In the genomic region with DNA sequence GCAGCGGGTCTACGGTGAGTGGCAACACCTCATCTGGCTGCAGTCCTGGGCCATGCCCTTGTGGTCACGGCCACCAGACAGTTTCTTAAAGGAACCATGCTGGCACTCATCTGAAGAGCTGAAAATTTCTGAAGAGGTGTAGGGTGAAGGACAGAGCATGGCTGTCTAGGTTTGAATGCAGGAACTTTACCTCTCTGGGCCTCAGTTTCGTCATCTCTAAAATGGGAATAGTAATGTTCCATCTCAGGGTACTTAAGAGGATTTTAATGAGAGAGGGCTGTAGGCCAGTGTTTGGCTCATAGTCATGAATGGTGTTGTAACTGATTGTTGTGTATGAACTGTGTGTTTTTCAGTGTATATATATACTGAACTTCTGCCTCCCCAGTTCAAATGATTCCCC, we compare ENCODE assay signal across 3 cellular contexts.
TF ChIP-seq lines count a peak whose summit lies in the region.

No MANE protein-coding gene starts in this region.

TF ChIP-seq in HepG2, 621 proteins besides CTCF, POLR2A, EP300 and RAD21:
- TF ChIP-seq ZBTB39 (CRISPR knock-in tag; IDR thresholded peaks at IDR 0.05) (no peak), ZNF629 (CRISPR knock-in tag; conservative IDR thresholded peaks at IDR 0.05) (peak; percentile 81), ZNF253 (CRISPR knock-in tag; IDR thresholded peaks at IDR 0.05; ENCODE audit: borderline replicate concordance) (no peak), ZMYM3 (CRISPR knock-in tag; IDR thresholded peaks at IDR 0.05) (peak; percentile 61; the same call in 1 of the 2 replicates)

TF ChIP-seq in GM23338, 12 proteins besides CTCF, POLR2A, EP300 and RAD21 (continues in another document):
- no peak for TF ChIP-seq CREB1 (CRISPR knock-in tag; IDR thresholded peaks at IDR 0.05; ENCODE audit: low read depth)
- TF ChIP-seq POLR2AphosphoS5 (IDR thresholded peaks at IDR 0.05; ENCODE audit: low read depth), result no peak
- no peak for TF ChIP-seq ZNF331 (CRISPR knock-in tag; IDR thresholded peaks at IDR 0.05; ENCODE audit: low read depth)
- TF ChIP-seq NANOG (IDR thresholded peaks at IDR 0.05; ENCODE audit: borderline replicate concordance), result no peak
- no peak for TF ChIP-seq EZH2phosphoT487 (IDR thresholded peaks at IDR 0.05; ENCODE audit: unreplicated experiment)
- TF ChIP-seq, protein P1, sequence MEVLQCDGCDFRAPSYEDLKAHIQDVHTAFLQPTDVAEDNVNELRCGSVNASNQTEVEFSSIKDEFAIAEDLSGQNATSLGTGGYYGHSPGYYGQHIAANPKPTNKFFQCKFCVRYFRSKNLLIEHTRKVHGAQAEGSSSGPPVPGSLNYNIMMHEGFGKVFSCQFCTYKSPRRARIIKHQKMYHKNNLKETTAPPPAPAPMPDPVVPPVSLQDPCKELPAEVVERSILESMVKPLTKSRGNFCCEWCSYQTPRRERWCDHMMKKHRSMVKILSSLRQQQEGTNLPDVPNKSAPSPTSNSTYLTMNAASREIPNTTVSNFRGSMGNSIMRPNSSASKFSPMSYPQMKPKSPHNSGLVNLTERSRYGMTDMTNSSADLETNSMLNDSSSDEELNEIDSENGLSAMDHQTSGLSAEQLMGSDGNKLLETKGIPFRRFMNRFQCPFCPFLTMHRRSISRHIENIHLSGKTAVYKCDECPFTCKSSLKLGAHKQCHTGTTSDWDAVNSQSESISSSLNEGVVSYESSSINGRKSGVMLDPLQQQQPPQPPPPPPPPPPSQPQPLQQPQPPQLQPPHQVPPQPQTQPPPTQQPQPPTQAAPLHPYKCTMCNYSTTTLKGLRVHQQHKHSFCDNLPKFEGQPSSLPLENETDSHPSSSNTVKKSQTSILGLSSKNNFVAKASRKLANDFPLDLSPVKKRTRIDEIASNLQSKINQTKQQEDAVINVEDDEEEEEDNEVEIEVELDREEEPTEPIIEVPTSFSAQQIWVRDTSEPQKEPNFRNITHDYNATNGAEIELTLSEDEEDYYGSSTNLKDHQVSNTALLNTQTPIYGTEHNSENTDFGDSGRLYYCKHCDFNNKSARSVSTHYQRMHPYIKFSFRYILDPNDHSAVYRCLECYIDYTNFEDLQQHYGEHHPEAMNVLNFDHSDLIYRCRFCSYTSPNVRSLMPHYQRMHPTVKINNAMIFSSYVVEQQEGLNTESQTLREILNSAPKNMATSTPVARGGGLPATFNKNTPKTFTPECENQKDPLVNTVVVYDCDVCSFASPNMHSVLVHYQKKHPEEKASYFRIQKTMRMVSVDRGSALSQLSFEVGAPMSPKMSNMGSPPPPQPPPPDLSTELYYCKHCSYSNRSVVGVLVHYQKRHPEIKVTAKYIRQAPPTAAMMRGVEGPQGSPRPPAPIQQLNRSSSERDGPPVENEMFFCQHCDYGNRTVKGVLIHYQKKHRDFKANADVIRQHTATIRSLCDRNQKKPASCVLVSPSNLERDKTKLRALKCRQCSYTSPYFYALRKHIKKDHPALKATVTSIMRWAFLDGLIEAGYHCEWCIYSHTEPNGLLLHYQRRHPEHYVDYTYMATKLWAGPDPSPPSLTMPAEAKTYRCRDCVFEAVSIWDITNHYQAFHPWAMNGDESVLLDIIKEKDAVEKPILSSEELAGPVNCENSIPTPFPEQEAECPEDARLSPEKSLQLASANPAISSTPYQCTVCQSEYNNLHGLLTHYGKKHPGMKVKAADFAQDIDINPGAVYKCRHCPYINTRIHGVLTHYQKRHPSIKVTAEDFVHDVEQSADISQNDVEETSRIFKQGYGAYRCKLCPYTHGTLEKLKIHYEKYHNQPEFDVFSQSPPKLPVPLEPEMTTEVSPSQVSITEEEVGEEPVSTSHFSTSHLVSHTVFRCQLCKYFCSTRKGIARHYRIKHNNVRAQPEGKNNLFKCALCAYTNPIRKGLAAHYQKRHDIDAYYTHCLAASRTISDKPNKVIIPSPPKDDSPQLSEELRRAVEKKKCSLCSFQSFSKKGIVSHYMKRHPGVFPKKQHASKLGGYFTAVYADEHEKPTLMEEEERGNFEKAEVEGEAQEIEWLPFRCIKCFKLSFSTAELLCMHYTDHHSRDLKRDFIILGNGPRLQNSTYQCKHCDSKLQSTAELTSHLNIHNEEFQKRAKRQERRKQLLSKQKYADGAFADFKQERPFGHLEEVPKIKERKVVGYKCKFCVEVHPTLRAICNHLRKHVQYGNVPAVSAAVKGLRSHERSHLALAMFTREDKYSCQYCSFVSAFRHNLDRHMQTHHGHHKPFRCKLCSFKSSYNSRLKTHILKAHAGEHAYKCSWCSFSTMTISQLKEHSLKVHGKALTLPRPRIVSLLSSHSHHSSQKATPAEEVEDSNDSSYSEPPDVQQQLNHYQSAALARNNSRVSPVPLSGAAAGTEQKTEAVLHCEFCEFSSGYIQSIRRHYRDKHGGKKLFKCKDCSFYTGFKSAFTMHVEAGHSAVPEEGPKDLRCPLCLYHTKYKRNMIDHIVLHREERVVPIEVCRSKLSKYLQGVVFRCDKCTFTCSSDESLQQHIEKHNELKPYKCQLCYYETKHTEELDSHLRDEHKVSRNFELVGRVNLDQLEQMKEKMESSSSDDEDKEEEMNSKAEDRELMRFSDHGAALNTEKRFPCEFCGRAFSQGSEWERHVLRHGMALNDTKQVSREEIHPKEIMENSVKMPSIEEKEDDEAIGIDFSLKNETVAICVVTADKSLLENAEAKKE (CRISPR knock-in tag; IDR thresholded peaks at IDR 0.05), result no peak
- TF ChIP-seq ZNF114 (CRISPR knock-in tag; IDR thresholded peaks at IDR 0.05), result no peak
- TF ChIP-seq ETS1 (IDR thresholded peaks at IDR 0.05), result no peak
- no peak for TF ChIP-seq EZH2 (IDR thresholded peaks at IDR 0.05; ENCODE audit: low read depth, unreplicated experiment)

TF ChIP-seq in H1, 55 proteins besides CTCF, POLR2A, EP300 and RAD21:
- TF ChIP-seq NANOG (IDR thresholded peaks at IDR 0.05; ENCODE audit: insufficient read depth, low read depth, low read length, poor library complexity, severe bottlenecking) (no peak), KDM1A (IDR thresholded peaks at IDR 0.05; ENCODE audit: borderline replicate concordance, low read length) (peak; percentile 64; the same call in 1 of the 2 replicates), SUZ12 (IDR thresholded peaks at IDR 0.05; ENCODE audit: low read length) (no peak), JUN (IDR thresholded peaks at IDR 0.05; ENCODE audit: low read depth, low read length) (no peak), TAF7 (optimal IDR thresholded peaks at IDR 0.05; ENCODE audit: borderline replicate concordance, low read depth, low read length) (no peak)
